1 cellular context compared by ENCODE assay signal in the genomic region with DNA sequence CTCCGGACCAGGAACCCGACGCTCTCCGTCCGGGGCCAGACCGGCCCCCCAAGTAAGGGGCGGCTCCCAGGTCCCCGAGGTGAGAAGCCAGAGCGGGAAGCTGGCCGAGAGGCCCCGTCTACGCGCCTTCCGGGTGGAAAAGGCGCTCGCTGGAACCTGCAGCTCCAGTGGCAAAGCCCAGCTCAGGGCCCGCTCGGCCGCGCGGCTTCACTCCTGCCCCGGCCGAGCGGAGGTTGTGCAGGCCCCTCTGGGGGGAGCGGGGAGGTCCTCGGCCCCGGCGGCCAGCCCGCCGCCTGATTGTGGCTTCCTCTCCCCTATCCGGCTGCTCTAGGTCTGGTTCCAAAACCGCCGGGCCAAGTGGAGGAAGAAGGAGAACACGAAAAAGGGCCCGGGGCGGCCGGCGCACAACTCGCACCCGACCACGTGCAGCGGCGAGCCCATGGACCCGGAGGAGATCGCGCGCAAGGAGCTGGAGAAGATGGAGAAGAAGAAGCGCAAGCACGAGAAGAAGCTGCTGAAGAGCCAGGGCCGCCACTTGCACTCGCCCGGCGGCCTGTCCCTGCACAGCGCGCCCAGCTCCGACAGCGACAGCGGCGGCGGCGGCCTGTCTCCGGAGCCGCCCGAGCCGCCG.
TF ChIP-seq lines count a peak whose summit lies in the region.

No MANE protein-coding gene starts in this region.

TF ChIP-seq in HepG2, 621 proteins besides CTCF, POLR2A, EP300 and RAD21 (continued from another document):
- peak; percentile 1; the same call in 1 of the 2 replicates for TF ChIP-seq ZNF687 (CRISPR knock-in tag; IDR thresholded peaks at IDR 0.05)
- 0 out of 2 replicates have a peak, but pooled peaks have one; percentile 18 for TF ChIP-seq PHF8 (CRISPR knock-in tag; IDR thresholded peaks at IDR 0.05)
- 0 out of 2 replicates have a peak, but pooled peaks have one; percentile 46 for TF ChIP-seq ZNF800 (CRISPR knock-in tag; IDR thresholded peaks at IDR 0.05)
